Comparison of ENCODE assay signal across 28 cellular contexts in genomic region chr4:119048446-119048845, GRCh38.
"Had no signal": no experiment of that assay in that cellular context is flagged by ENCODE, and none has a peak within 500 bp of the region (broad histone marks: within the 10 kb centered on the region; RNA-seq: fewer than 3 reads in every experiment).

No MANE protein-coding gene starts in this region.

- H3K9me3 Mint-ChIP-seq: activated naive CD8-positive, alpha-beta T cell treated with anti-CD3 and anti-CD28 coated beads, Interleukin-2, amount 50 U/mL, for 24 hours; activated T-helper 1 cell treated with anti-CD3 and anti-CD28 coated beads, Interleukin-12 subunit alpha, Interleukin-12 subunit beta, Interleukin-2, Interleukin-4 antibody, amounts not matched to agents 30 ng/mL and 10 ng/mL and 1 ng/mL, durations not matched to agents 14 hours and 24 hours and 36 hours; brain; stimulated activated memory B cell treated with anti-CD40 and anti-IgM and Interleukin-4, amounts not matched to agents 10 μg/mL and 1 μg/mL and 100 μg/mL, for 72 hours; T-helper 2 cell treated with Interferon-gamma antibody and Interleukin-4, amounts not matched to agents 5 μg/mL and 100 μg/mL, for 36 hours had no signal

- H3K36me3 Mint-ChIP-seq: brain; stimulated activated memory B cell treated with anti-CD40 and anti-IgM and Interleukin-4, amounts not matched to agents 10 μg/mL and 1 μg/mL and 100 μg/mL, for 72 hours had no signal

- H3K27me3 ChIP-seq: esophagus squamous epithelium, heart right ventricle, sigmoid colon, stomach, suprapubic skin, tibial nerve, uterus had no signal

- H3K4me1 ChIP-seq: suprapubic skin, uterus had no signal

- H3K27ac ChIP-seq: esophagus squamous epithelium, stomach, suprapubic skin, tibial nerve, WERI-Rb-1 had no signal

- H3K4me3 ChIP-seq: esophagus squamous epithelium, heart right ventricle, sigmoid colon, smooth muscle cell, stomach, suprapubic skin, tibial nerve, uterus had no signal

- H3K4me3 Mint-ChIP-seq: activated CD8-positive, alpha-beta T cell treated with anti-CD3 and anti-CD28 coated beads, Interleukin-2, amount 10 ng/mL, durations not matched to agents 7 days and 5 days; activated naive CD8-positive, alpha-beta T cell treated with anti-CD3 and anti-CD28 coated beads, Interleukin-2, amount 50 U/mL, for 24 hours; activated T-helper 1 cell treated with anti-CD3 and anti-CD28 coated beads, Interleukin-12 subunit alpha, Interleukin-12 subunit beta, Interleukin-2, Interleukin-4 antibody, amounts not matched to agents 30 ng/mL and 10 ng/mL and 1 ng/mL, durations not matched to agents 14 hours and 24 hours and 36 hours; brain; stimulated activated memory B cell treated with anti-CD40 and anti-IgM and Interleukin-4, amounts not matched to agents 10 μg/mL and 1 μg/mL and 100 μg/mL, for 72 hours; T-helper 2 cell treated with Interferon-gamma antibody and Interleukin-4, amounts not matched to agents 5 μg/mL and 100 μg/mL, for 36 hours had no signal

- H3K9me3 ChIP-seq: esophagus squamous epithelium, heart right ventricle, sigmoid colon, stomach, suprapubic skin, tibial nerve, uterus had no signal

- H3K4me1 Mint-ChIP-seq: activated naive CD8-positive, alpha-beta T cell treated with anti-CD3 and anti-CD28 coated beads, Interleukin-2, amount 50 U/mL, for 24 hours; stimulated activated memory B cell treated with anti-CD40 and anti-IgM and Interleukin-4, amounts not matched to agents 10 μg/mL and 1 μg/mL and 100 μg/mL, for 72 hours had no signal

- ATAC-seq: activated CD8-positive, alpha-beta T cell treated with anti-CD3 and anti-CD28 coated beads, Interleukin-2, amount 10 ng/mL, durations not matched to agents 7 days and 5 days; activated naive CD8-positive, alpha-beta T cell treated with anti-CD3 and anti-CD28 coated beads, Interleukin-2, amount 50 U/mL, for 24 hours; heart right ventricle; left ventricle myocardium superior; stimulated activated memory B cell treated with anti-CD40 and anti-IgM and Interleukin-4, amounts not matched to agents 10 μg/mL and 1 μg/mL and 100 μg/mL, for 72 hours had no signal

- DNase-seq: activated CD4-positive, alpha-beta T cell treated with anti-CD3 and anti-CD28 coated beads, Interleukin-2, amount 50 U/mL, for 1 hour; activated CD4-positive, CD25-positive, alpha-beta regulatory T cell treated with anti-CD3 and anti-CD28 coated beads, Interleukin-2, amount 50 U/mL, for 72 hours; activated CD8-positive, alpha-beta T cell treated with anti-CD3 and anti-CD28 coated beads, Interleukin-2, amount 10 ng/mL, durations not matched to agents 7 days and 5 days; activated gamma-delta T cell; activated naive CD4-positive, alpha-beta T cell treated with anti-CD3 and anti-CD28 coated beads, Interleukin-2, amount 50 U/mL, for 16 hours; activated naive CD8-positive, alpha-beta T cell treated with anti-CD3 and anti-CD28 coated beads, Interleukin-2, amount 50 U/mL, for 24 hours; anterior cingulate cortex; central memory CD4-positive, alpha-beta T cell; dermis blood vessel endothelial cell; effector CD8-positive, alpha-beta T cell; esophagus squamous epithelium; heart right ventricle; left ventricle myocardium superior; nucleus accumbens; posterior cingulate gyrus; retina; sigmoid colon; stimulated activated CD4-positive, alpha-beta T cell treated with anti-CD3 and anti-CD28 coated beads, Interleukin-15, amount 100 ng/mL, for 24 hours; stomach; uterus; WERI-Rb-1 had no signal

- H3K4me2 ChIP-seq: smooth muscle cell had no signal

- H3K27ac Mint-ChIP-seq: activated CD8-positive, alpha-beta T cell treated with anti-CD3 and anti-CD28 coated beads, Interleukin-2, amount 10 ng/mL, durations not matched to agents 7 days and 5 days; activated naive CD8-positive, alpha-beta T cell treated with anti-CD3 and anti-CD28 coated beads, Interleukin-2, amount 50 U/mL, for 24 hours; activated T-helper 1 cell treated with anti-CD3 and anti-CD28 coated beads, Interleukin-12 subunit alpha, Interleukin-12 subunit beta, Interleukin-2, Interleukin-4 antibody, amounts not matched to agents 30 ng/mL and 10 ng/mL and 1 ng/mL, durations not matched to agents 14 hours and 24 hours and 36 hours; brain; stimulated activated memory B cell treated with anti-CD40 and anti-IgM and Interleukin-4, amounts not matched to agents 10 μg/mL and 1 μg/mL and 100 μg/mL, for 72 hours; T-helper 2 cell treated with Interferon-gamma antibody and Interleukin-4, amounts not matched to agents 5 μg/mL and 100 μg/mL, for 36 hours had no signal
